In genomic region chr12:68806488-68807237, GRCh38 we compare ENCODE assay signal across 9 cellular contexts. TPM values are rescaled to one million over a fixed set of nuclear protein-coding genes. Genes with fewer than 3 reads are reported as not detected.
DNase-seq lines count a peak whose midpoint lies in the region; ATAC-seq, FAIRE-seq and TF ChIP-seq lines count a peak whose summit lies in the region.
"Had no signal": no experiment of that assay in that cellular context is flagged by ENCODE, and none has a peak within 500 bp of the region (broad histone marks: within the 10 kb centered on the region; RNA-seq: fewer than 3 reads in every experiment).

No MANE protein-coding gene starts in this region.

- intact Hi-C loops in endothelial cell of umbilical vein (cut with micrococcal nuclease): loop anchor here (1.0 to 10.0 kb wide), 5 partner anchors 120 to 582 kb away; partner anchors contain the start of genes IL26, NUP107 and RAP1B

- H3K4me3 ChIP-seq in H7 (ENCODE audit: insufficient read depth, low read depth, low read length) (peak overlapping the region; percentile 94), endothelial cell of umbilical vein (replicated peaks in 1 of 3; ENCODE audit: insufficient read depth in 1 of 3, low read depth in 1 of 3, low read length in 3 of 3) (no peak overlapping the region), smooth muscle cell (peak overlapping the region; percentile 73)

- H3K9me3 ChIP-seq in endothelial cell of umbilical vein (replicated peaks; ENCODE audit: control insufficient read depth, insufficient read depth, low read length) (no peaks in the 10 kb centered on the region), smooth muscle cell (replicated peaks; ENCODE audit: low read depth) (no peaks in the 10 kb centered on the region)

- H3K36me3 ChIP-seq in H7 (replicated peaks; ENCODE audit: control insufficient read depth, insufficient read depth, low read length) (peaks cover 2% of the 10 kb centered on the region), endothelial cell of umbilical vein (ENCODE audit: control insufficient read depth in 2 of 2, extremely low read depth in 1 of 2, insufficient read depth in 2 of 2, low read length in 2 of 2) (peaks cover 0 to 6% of the 10 kb centered on the region in 2 experiments), smooth muscle cell (ENCODE audit: low read depth) (no peaks in the 10 kb centered on the region)

- POLR2A ChIA-PET in endothelial cell of umbilical vein (lab: Charles Lee): interaction anchor here (1.1 to 3.0 kb wide), 3 partner anchors 19 to 61 kb away, joined by 5 to 21 read pairs (median 6); partner anchors contain the start of gene SLC35E3

- dilution Hi-C loops in endothelial cell of umbilical vein (cut with MboI; ENCODE audit: extremely low pct_ligation_motif_present, low sequenced_read_pairs): no loop called here

- WGBS in smooth muscle cell (ENCODE audit: low lambda C conversion rate): 89% methylated on average over 18 of the region's 18 CpGs

- peaks cover 32% of the 10 kb centered on the region for H3K79me2 ChIP-seq in endothelial cell of umbilical vein (ENCODE audit: control insufficient read depth, insufficient read depth, low read length)
- peaks cover 27% of the 10 kb centered on the region for H3K79me2 ChIP-seq in smooth muscle cell (ENCODE audit: low read depth)

- H3K27me3 ChIP-seq in H7 (ENCODE audit: control insufficient read depth, insufficient read depth, low read length): no peaks in the 10 kb centered on the region
- H3K27me3 ChIP-seq in endothelial cell of umbilical vein (ENCODE audit: control insufficient read depth in 2 of 2, insufficient read depth in 2 of 2, low read length in 2 of 2): no peaks in the 10 kb centered on the region
- H3K27me3 ChIP-seq in smooth muscle cell (ENCODE audit: low read depth): no peaks in the 10 kb centered on the region
- H3K27me3 ChIP-seq: cardiac muscle cell had no signal

- no TSS peak for BruUV-seq in endothelial cell of umbilical vein (replicated peaks; lab: Mats Ljungman, UMichigan)

- DNase-seq in H7 (no peak), RPMI8226 (peak; percentile 9), endothelial cell of umbilical vein (ENCODE audit: low read depth, low spot score) (no peak), smooth muscle cell (lab: John Stamatoyannopoulos, UW; ENCODE audit: unreplicated experiment) (no peak), hippocampal formation (lab: John Stamatoyannopoulos, UW) (no peak), NCI-H2196 treated with DMSO at 0.1 percent for 48 hours (lab: John Stamatoyannopoulos, UW; ENCODE audit: unreplicated experiment) (no peak)

- H3K4me1 ChIP-seq in endothelial cell of umbilical vein (ENCODE audit: control insufficient read depth, extremely low read depth, insufficient read depth, low read length): peaks cover 3% of the 10 kb centered on the region
- peaks cover 6% of the 10 kb centered on the region for H3K4me1 ChIP-seq in smooth muscle cell (ENCODE audit: low read depth)

- H3K9ac ChIP-seq in endothelial cell of umbilical vein (replicated peaks; ENCODE audit: extremely low read depth, insufficient read depth, low read length): no peak overlapping the region
- H3K9ac ChIP-seq in smooth muscle cell (ENCODE audit: low read depth): no peak overlapping the region

- H3K4me2 ChIP-seq in endothelial cell of umbilical vein (ENCODE audit: insufficient read depth, low read length) (peak overlapping the region; percentile 64), smooth muscle cell (peak overlapping the region; percentile 98)

- FAIRE-seq in endothelial cell of umbilical vein (lab: Jason Lieb, UNC): no peak

- peaks cover 8% of the 10 kb centered on the region for H3F3A ChIP-seq in smooth muscle cell (ENCODE audit: low read depth)

- ATAC-seq in HG02938 (IDR thresholded peaks at IDR 0.05; ENCODE audit: unreplicated experiment) (no peak), GM21786 (IDR thresholded peaks at IDR 0.05; ENCODE audit: unreplicated experiment) (no peak)

- no peaks in the 10 kb centered on the region for H3K9me1 ChIP-seq in endothelial cell of umbilical vein (replicated peaks; ENCODE audit: control insufficient read depth, extremely low read depth, insufficient read depth, low read length)

- CTCF ChIA-PET in endothelial cell of umbilical vein (lab: Charles Lee): interaction anchor here (1.1 to 3.0 kb wide), 3 partner anchors 12 to 21 kb away, joined by 4 to 35 read pairs (median 8); no protein-coding TSS in a partner anchor

- H3K27ac ChIP-seq in endothelial cell of umbilical vein (ENCODE audit: insufficient read depth, low read depth, low read length): no peak overlapping the region
- no peak overlapping the region for H3K27ac ChIP-seq in smooth muscle cell (ENCODE audit: low read depth)

- no peak for TF ChIP-seq CTCF in endothelial cell of umbilical vein (IDR thresholded peaks at IDR 0.05; ENCODE audit: extremely low read depth in 1 of 2, insufficient read depth in 1 of 2, low read depth in 1 of 2, low read length in 2 of 2)
- no peak for TF ChIP-seq CTCF in smooth muscle cell (IDR thresholded peaks at IDR 0.05; ENCODE audit: borderline replicate concordance, insufficient read depth, poor library complexity, severe bottlenecking)

- no peaks in the 10 kb centered on the region for H4K20me1 ChIP-seq in endothelial cell of umbilical vein (replicated peaks; ENCODE audit: control insufficient read depth, extremely low read depth, insufficient read depth, low read length)
- peaks cover 27% of the 10 kb centered on the region for H4K20me1 ChIP-seq in smooth muscle cell (ENCODE audit: low read depth)

- H2AFZ ChIP-seq in endothelial cell of umbilical vein (ENCODE audit: low read depth, low read length): no peak overlapping the region
- H2AFZ ChIP-seq in smooth muscle cell (ENCODE audit: low read depth): peak overlapping the region; percentile 15

- no peak for TF ChIP-seq POLR2A in endothelial cell of umbilical vein (IDR thresholded peaks at IDR 0.05; ENCODE audit: low read depth, low read length)

TF ChIP-seq in endothelial cell of umbilical vein, 7 proteins besides CTCF, POLR2A, EP300 and RAD21:
- TF ChIP-seq FOS (IDR thresholded peaks at IDR 0.05; ENCODE audit: borderline replicate concordance, insufficient read depth, low read length) (no peak), EZH2 (IDR thresholded peaks at IDR 0.05; ENCODE audit: borderline replicate concordance, low read depth, low read length, severe bottlenecking) (no peak), POLR2AphosphoS5 (IDR thresholded peaks at IDR 0.05; ENCODE audit: insufficient read depth, low read depth, low read length) (no peak), MAX (IDR thresholded peaks at IDR 0.05; ENCODE audit: insufficient read depth, insufficient read length) (no peak), JUN (IDR thresholded peaks at IDR 0.05; ENCODE audit: borderline replicate concordance, insufficient read depth, insufficient read length, low read depth) (no peak)

RNA-seq across cellular contexts. Expression of gene MDM2, which starts 1.3 kb away (rescaled TPM):
- total RNA-seq in H7 (2014; rRNA removed; shearing (Covaris generic)): 40.6 and 48.3 TPM in 2 replicates
- total RNA-seq in endothelial cell of umbilical vein (270 and 276 TPM in 2 replicates), smooth muscle cell (189 and 278 TPM in 2 replicates)
- polyA plus RNA-seq in endothelial cell of umbilical vein (12.2 and 16.7 TPM in 2 replicates), smooth muscle cell (43.4 and 80.2 TPM in 2 replicates)
- polyA plus RNA-seq in endothelial cell of umbilical vein (2011; cell fraction: cytosol; rRNA removed): 19.5 and 20.9 TPM in 2 replicates
- polyA plus RNA-seq in endothelial cell of umbilical vein (2011; cell fraction: nucleus; rRNA removed): 92.1 and 112 TPM in 2 replicates
- 88.0 and 129 TPM in 2 replicates for polyA plus RNA-seq in endothelial cell of umbilical vein (2012)
- 121 and 123 TPM in 2 replicates for polyA minus RNA-seq in endothelial cell of umbilical vein
- polyA minus RNA-seq in endothelial cell of umbilical vein (2011; cell fraction: cytosol; rRNA and poly(A)+ RNA removed): 37.3 TPM
- polyA minus RNA-seq in endothelial cell of umbilical vein (2011; cell fraction: nucleus; rRNA and poly(A)+ RNA removed): 167 and 236 TPM in 2 replicates

Comparison
In these comparisons a context has a peak if more than half of its experiments do, and no peak if none do; other contexts are left out.
1. H3K4me3 ChIP-seq: peak in H7 (single experiment) and smooth muscle cell (single experiment); none in endothelial cell of umbilical vein (0 of 3).